In genomic region chr2:57809230-57809629, GRCh38 we compare ENCODE assay signal across 17 cellular contexts.
A peak's percentile ranks its signal among the peaks of the same experiment; 100 is the strongest.
DNase-seq lines count a peak whose midpoint lies in the region; ATAC-seq and TF ChIP-seq lines count a peak whose summit lies in the region.
"Had no signal": no experiment of that assay in that cellular context is flagged by ENCODE, and none has a peak within 500 bp of the region (broad histone marks: within the 10 kb centered on the region; RNA-seq: fewer than 3 reads in every experiment).

No MANE protein-coding gene starts in this region.

- no peaks in the 10 kb centered on the region for H3K9me3 ChIP-seq in WERI-Rb-1 (ENCODE audit: severe bottlenecking)
- H3K9me3 ChIP-seq: sigmoid colon, SJCRH30, tibial nerve had no signal

- H3K27ac Mint-ChIP-seq in activated CD4-positive, alpha-beta T cell treated with anti-CD3 and anti-CD28 coated beads, Interleukin-2, amount 10 ng/mL, durations not matched to agents 24 days and 14 days = no peak overlapping the region
- H3K27ac Mint-ChIP-seq: activated naive CD4-positive, alpha-beta T cell treated with anti-CD3 and anti-CD28 coated beads for 36 hours; naive thymus-derived CD4-positive, alpha-beta T cell had no signal

- no peak for DNase-seq in NCI-H526 (lab: John Stamatoyannopoulos, UW)
- DNase-seq in T1000 (lab: John Stamatoyannopoulos, UW) = no peak
- DNase-seq in activated CD4-positive, alpha-beta T cell treated with anti-CD3 and anti-CD28 coated beads, Interleukin-2, amount 10 ng/mL, durations not matched to agents 24 days and 14 days = no peak
- no peak for DNase-seq in WERI-Rb-1
- DNase-seq: activated CD4-positive, alpha-beta T cell treated with anti-CD3 and anti-CD28 coated beads for 4 hours; activated naive CD4-positive, alpha-beta T cell treated with anti-CD3 and anti-CD28 coated beads for 36 hours; kidney; naive thymus-derived CD4-positive, alpha-beta T cell; NCI-H1048; NCI-H446 treated with DMSO at 0.1 percent for 48 hours; sigmoid colon; SJCRH30 had no signal

- no peak overlapping the region for H3K4me3 ChIP-seq in WERI-Rb-1 (ENCODE audit: low read depth, low read length)
- H3K4me3 ChIP-seq: sigmoid colon, SJCRH30, tibial nerve had no signal

- ATAC-seq in GM18858 (IDR thresholded peaks at IDR 0.05; ENCODE audit: unreplicated experiment) (peak; percentile 90), GM21381 (IDR thresholded peaks at IDR 0.05; ENCODE audit: unreplicated experiment) (peak; percentile 93), HG02970 (IDR thresholded peaks at IDR 0.05; ENCODE audit: low FRiP score, unreplicated experiment) (peak; percentile 82), HG03565 (IDR thresholded peaks at IDR 0.05; ENCODE audit: unreplicated experiment) (peak; percentile 88)
- ATAC-seq: naive thymus-derived CD4-positive, alpha-beta T cell had no signal

- no peaks in the 10 kb centered on the region for H3K36me3 ChIP-seq in WERI-Rb-1
- H3K36me3 ChIP-seq: sigmoid colon, SJCRH30, tibial nerve had no signal

- intact Hi-C loops in activated CD4-positive, alpha-beta T cell treated with anti-CD3 and anti-CD28 coated beads, Interleukin-2, amount 10 ng/mL, durations not matched to agents 24 days and 14 days (cut with micrococcal nuclease) = no loop called here

- H3K27me3 Mint-ChIP-seq in activated CD4-positive, alpha-beta T cell treated with anti-CD3 and anti-CD28 coated beads, Interleukin-2, amount 10 ng/mL, durations not matched to agents 24 days and 14 days = no peaks in the 10 kb centered on the region
- H3K27me3 Mint-ChIP-seq: naive thymus-derived CD4-positive, alpha-beta T cell had no signal

- H3K36me3 Mint-ChIP-seq in activated CD4-positive, alpha-beta T cell treated with anti-CD3 and anti-CD28 coated beads, Interleukin-2, amount 10 ng/mL, durations not matched to agents 24 days and 14 days (ENCODE audit: low read depth) = no peaks in the 10 kb centered on the region
- H3K36me3 Mint-ChIP-seq: naive thymus-derived CD4-positive, alpha-beta T cell had no signal

- TF ChIP-seq CTCF in WERI-Rb-1 (IDR thresholded peaks at IDR 0.05; ENCODE audit: low read depth, low read length) = no peak

- no peaks in the 10 kb centered on the region for H3K9me3 Mint-ChIP-seq in activated CD4-positive, alpha-beta T cell treated with anti-CD3 and anti-CD28 coated beads, Interleukin-2, amount 10 ng/mL, durations not matched to agents 24 days and 14 days
- H3K9me3 Mint-ChIP-seq: activated naive CD4-positive, alpha-beta T cell treated with anti-CD3 and anti-CD28 coated beads for 36 hours; naive thymus-derived CD4-positive, alpha-beta T cell had no signal

- H3K27ac ChIP-seq in WERI-Rb-1 = no peak overlapping the region
- H3K27ac ChIP-seq: sigmoid colon, SJCRH30, tibial nerve had no signal

- no peaks in the 10 kb centered on the region for H3K27me3 ChIP-seq in WERI-Rb-1 (ENCODE audit: insufficient read depth, low read depth, severe bottlenecking)
- H3K27me3 ChIP-seq: sigmoid colon, SJCRH30, tibial nerve had no signal

- H3K4me3 Mint-ChIP-seq in activated CD4-positive, alpha-beta T cell treated with anti-CD3 and anti-CD28 coated beads, Interleukin-2, amount 10 ng/mL, durations not matched to agents 24 days and 14 days = no peak overlapping the region
- H3K4me3 Mint-ChIP-seq: activated naive CD4-positive, alpha-beta T cell treated with anti-CD3 and anti-CD28 coated beads for 36 hours; naive thymus-derived CD4-positive, alpha-beta T cell had no signal

- H3K4me1 Mint-ChIP-seq in activated CD4-positive, alpha-beta T cell treated with anti-CD3 and anti-CD28 coated beads, Interleukin-2, amount 10 ng/mL, durations not matched to agents 24 days and 14 days = no peaks in the 10 kb centered on the region
- H3K4me1 Mint-ChIP-seq: naive thymus-derived CD4-positive, alpha-beta T cell had no signal
